In the genomic region with DNA sequence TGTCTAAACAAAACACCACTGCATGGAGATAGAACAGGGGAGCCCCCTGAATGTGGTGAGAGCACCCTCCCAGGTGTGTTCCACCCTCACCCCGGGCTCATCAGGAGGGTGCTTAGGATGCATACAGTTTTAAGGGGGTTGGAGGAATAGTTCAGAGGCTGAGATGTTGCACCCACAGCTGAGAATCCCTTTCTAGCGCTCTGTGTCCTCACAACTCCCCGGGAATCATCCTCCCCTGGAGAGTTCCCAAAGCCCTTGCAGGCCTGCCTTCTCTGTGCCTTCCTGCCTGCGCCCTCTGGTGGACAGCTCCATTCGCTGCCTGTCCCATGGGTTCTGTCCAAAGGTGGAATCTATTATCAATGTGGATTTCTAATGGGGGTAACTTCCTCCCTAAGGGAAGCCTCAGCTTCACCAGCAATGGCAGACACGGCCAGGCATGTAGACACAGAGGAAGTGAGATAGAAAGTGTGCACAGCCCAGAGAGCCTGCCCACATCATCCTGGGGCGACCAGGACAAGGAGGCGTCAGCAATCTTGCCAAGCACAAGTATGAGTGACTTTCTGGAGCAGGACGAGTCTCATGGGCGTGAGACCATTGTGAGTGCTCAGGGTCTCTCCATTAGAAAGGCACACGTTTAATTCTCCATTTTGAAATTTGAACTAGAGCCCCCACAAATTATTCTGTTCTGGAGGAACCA, we compare ENCODE assay signal across 9 cellular contexts. TPM values are rescaled to one million over a fixed set of nuclear protein-coding genes. Genes with fewer than 3 reads are reported as not detected.
DNase-seq lines count a peak whose midpoint lies in the region; ATAC-seq and TF ChIP-seq lines count a peak whose summit lies in the region.
"Had no signal": no experiment of that assay in that cellular context is flagged by ENCODE, and none has a peak within 500 bp of the region (broad histone marks: within the 10 kb centered on the region; RNA-seq: fewer than 3 reads in every experiment).

No MANE protein-coding gene starts in this region.

- peak; percentile 62 for ATAC-seq in HG03175 (IDR thresholded peaks at IDR 0.05; ENCODE audit: unreplicated experiment)
- ATAC-seq in GM18861 (IDR thresholded peaks at IDR 0.05; ENCODE audit: unreplicated experiment): no peak

- no peak overlapping the region for H3K4me2 ChIP-seq in DOHH2 (ENCODE audit: low read length)

- no peaks in the 10 kb centered on the region for H3F3A ChIP-seq in DOHH2 (ENCODE audit: control insufficient read depth, insufficient read depth)

- no peak overlapping the region for H3K27ac Mint-ChIP-seq in endodermal cell
- H3K27ac Mint-ChIP-seq: dendritic cell treated with granulocyte-macrophage colony-stimulating factor and Interleukin-4, amounts not matched to agents 40 ng/mL and 50 ng/mL, for 4 days had no signal

- H3K4me3 ChIP-seq in DOHH2 (ENCODE audit: low read length) (no peak overlapping the region), endodermal cell (ENCODE audit: low read length) (no peak overlapping the region)

- H3K36me3 ChIP-seq in DOHH2 (ENCODE audit: control insufficient read depth, low read length) (no peaks in the 10 kb centered on the region), endodermal cell (ENCODE audit: control insufficient read depth, insufficient read depth, low read length) (no peaks in the 10 kb centered on the region)

- no peaks in the 10 kb centered on the region for H3K9me2 ChIP-seq in DOHH2 (replicated peaks; ENCODE audit: control insufficient read depth, low read length)

- 48 to 58% methylated on average over 10 to 11 of the region's 11 CpGs for WGBS in endodermal cell (ENCODE audit: insufficient coverage in 1 of 2, insufficient read length in 1 of 2), 2 experiments

- no peaks in the 10 kb centered on the region for H3K9me3 Mint-ChIP-seq in endodermal cell
- H3K9me3 Mint-ChIP-seq: dendritic cell treated with granulocyte-macrophage colony-stimulating factor and Interleukin-4, amounts not matched to agents 40 ng/mL and 50 ng/mL, for 4 days had no signal

- DNase-seq in NCI-H82 (lab: John Stamatoyannopoulos, UW) (peak; percentile 93), endodermal cell (peak; percentile 93), middle frontal gyrus (ENCODE audit: extremely low spot score, low spot score) (peak; percentile 16)
- DNase-seq in activated CD8-positive, alpha-beta memory T cell treated with anti-CD3 and anti-CD28 coated beads for 4 hours (ENCODE audit: low read depth in 2 of 2): peak; percentile 15 to 36
- DNase-seq in stimulated activated CD8-positive, alpha-beta memory T cell treated with anti-CD3 and anti-CD28 coated beads, Interleukin-4, amount 100 ng/mL, for 24 hours (ENCODE audit: low read depth): peak; percentile 48

- peaks cover 7% of the 10 kb centered on the region for H3K27me3 Mint-ChIP-seq in endodermal cell (ENCODE audit: insufficient read depth)

- no peak overlapping the region for H3K9ac ChIP-seq in endodermal cell (ENCODE audit: extremely low read depth, low read length, poor library complexity, severe bottlenecking)

- peak; percentile 94 for TF ChIP-seq CTCF in DOHH2 (IDR thresholded peaks at IDR 0.05; ENCODE audit: low read depth, low read length, poor library complexity, severe bottlenecking)
- peak; percentile 96 for TF ChIP-seq CTCF in endodermal cell (conservative IDR thresholded peaks at IDR 0.05)

- H3K4me1 ChIP-seq in DOHH2 (ENCODE audit: control insufficient read depth, low read length): no peaks in the 10 kb centered on the region
- H3K4me1 ChIP-seq in endodermal cell (ENCODE audit: control insufficient read depth, insufficient read depth, low read length): no peaks in the 10 kb centered on the region

- H3K27ac ChIP-seq in DOHH2 (ENCODE audit: low read depth, low read length) (no peak overlapping the region), endodermal cell (ENCODE audit: low read depth, low read length) (no peak overlapping the region)

- H3K9me3 ChIP-seq in DOHH2 (ENCODE audit: control insufficient read depth, insufficient read depth, low read length): no peaks in the 10 kb centered on the region
- no peaks in the 10 kb centered on the region for H3K9me3 ChIP-seq in endodermal cell (ENCODE audit: control insufficient read depth, low read length)

- H3K4me1 Mint-ChIP-seq in endodermal cell: peaks cover 5% of the 10 kb centered on the region

- H3K4me3 Mint-ChIP-seq in endodermal cell: no peak overlapping the region
- H3K4me3 Mint-ChIP-seq: dendritic cell treated with granulocyte-macrophage colony-stimulating factor and Interleukin-4, amounts not matched to agents 40 ng/mL and 50 ng/mL, for 4 days had no signal

- H4K20me1 ChIP-seq in DOHH2 (ENCODE audit: control insufficient read depth, insufficient read depth, low read depth, low read length): no peaks in the 10 kb centered on the region

- H3K27me3 ChIP-seq in DOHH2 (ENCODE audit: control insufficient read depth, low read length) (peaks cover 7% of the 10 kb centered on the region; the same call in 1 of the 2 replicates), endodermal cell (ENCODE audit: control insufficient read depth, insufficient read depth, low read length, poor library complexity, severe bottlenecking) (no peaks in the 10 kb centered on the region)

- no peaks in the 10 kb centered on the region for H3K36me3 Mint-ChIP-seq in endodermal cell (ENCODE audit: low read depth)

- H3K79me2 ChIP-seq in DOHH2 (ENCODE audit: control insufficient read depth, low read length): no peaks in the 10 kb centered on the region

RNA-seq across cellular contexts. Expression of gene UGT1A5, which starts 1.2 kb away (rescaled TPM):
- not detected for total RNA-seq in endodermal cell
- polyA plus RNA-seq in endodermal cell (2013, experiment 1 of 2): not detected
- polyA plus RNA-seq in endodermal cell (2013, experiment 2 of 2): not detected

RNA-seq across cellular contexts. Expression of gene UGT1A4, which starts 7.1 kb away (rescaled TPM):
- not detected for total RNA-seq in endodermal cell
- not detected for polyA plus RNA-seq in endodermal cell (2013, experiment 1 of 2)
- polyA plus RNA-seq in endodermal cell (2013, experiment 2 of 2): not detected

RNA-seq across cellular contexts. Expression of gene UGT1A3, which starts 17.4 kb away (rescaled TPM):
- not detected for total RNA-seq in endodermal cell
- polyA plus RNA-seq in endodermal cell (2013, experiment 1 of 2): not detected
- not detected for polyA plus RNA-seq in endodermal cell (2013, experiment 2 of 2)

RNA-seq across cellular contexts. Expression of gene UGT1A6, which starts 18.8 kb away (rescaled TPM):
- total RNA-seq in endodermal cell: not detected
- polyA plus RNA-seq in endodermal cell (2013, experiment 1 of 2): not detected
- not detected for polyA plus RNA-seq in endodermal cell (2013, experiment 2 of 2)

RNA-seq across cellular contexts. Expression of gene UGT1A7, which starts 29.8 kb away (rescaled TPM):
- not detected for total RNA-seq in endodermal cell
- not detected for polyA plus RNA-seq in endodermal cell (2013, experiment 1 of 2)
- polyA plus RNA-seq in endodermal cell (2013, experiment 2 of 2): not detected

Comparison
In these comparisons a context has a peak if more than half of its experiments do, and no peak if none do; other contexts are left out.
1. DNase-seq: peak in every context shown above with its lines; median percentile 93 in NCI-H82; 93 in endodermal cell; 48 in stimulated activated CD8-positive, alpha-beta memory T cell treated with anti-CD3 and anti-CD28 coated beads, Interleukin-4, amount 100 ng/mL, for 24 hours; 26 in activated CD8-positive, alpha-beta memory T cell treated with anti-CD3 and anti-CD28 coated beads for 4 hours; 16 in middle frontal gyrus.